In the genomic region with DNA sequence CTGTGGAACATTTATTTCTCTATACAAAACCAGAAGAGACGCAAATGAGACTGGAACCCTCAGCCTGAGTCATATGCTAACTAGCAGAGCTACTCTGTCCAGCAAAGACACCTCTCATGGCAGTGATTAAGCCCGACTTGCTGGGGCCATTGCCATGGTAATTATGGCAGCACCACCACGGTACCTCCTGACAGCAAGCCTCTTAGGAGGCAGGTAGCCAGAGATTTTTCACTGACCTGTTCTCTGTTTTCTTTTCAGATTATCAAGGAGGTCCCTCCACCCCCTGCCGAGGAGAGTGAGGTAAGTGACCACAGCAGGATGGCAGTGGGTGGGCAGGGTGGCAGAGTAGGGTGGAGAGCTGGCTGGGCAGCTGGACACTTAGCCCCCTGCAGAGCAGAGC, we compare ENCODE assay signal across 17 cellular contexts.
DNase-seq lines count a peak whose midpoint lies in the region; ATAC-seq and TF ChIP-seq lines count a peak whose summit lies in the region.
"Had no signal": no experiment of that assay in that cellular context is flagged by ENCODE, and none has a peak within 500 bp of the region (broad histone marks: within the 10 kb centered on the region; RNA-seq: fewer than 3 reads in every experiment).

No MANE protein-coding gene starts in this region.

- no peak overlapping the region for H3K4me3 Mint-ChIP-seq in CD4-positive, alpha-beta T cell
- H3K4me3 Mint-ChIP-seq: naive thymus-derived CD4-positive, alpha-beta T cell had no signal

- no peak overlapping the region for H3K27ac Mint-ChIP-seq in CD4-positive, alpha-beta T cell
- H3K27ac Mint-ChIP-seq: naive thymus-derived CD4-positive, alpha-beta T cell had no signal

- ATAC-seq in Right ventricle myocardium superior (ENCODE audit: poor library complexity) (no peak), aorta (ENCODE audit: low FRiP score) (no peak)
- no peak for ATAC-seq in CD4-positive, alpha-beta T cell (ENCODE audit: poor library complexity)
- ATAC-seq: naive thymus-derived CD4-positive, alpha-beta T cell had no signal

- H3K4me3 ChIP-seq in OCI-LY3 (ENCODE audit: low read length) (peak overlapping the region; percentile 8; the same call in 1 of the 2 replicates), aorta (ENCODE audit: low read length in 2 of 2) (no peak overlapping the region)
- H3K4me3 ChIP-seq: colonic mucosa, skin epidermis had no signal

- no peak overlapping the region for H3K9ac ChIP-seq in OCI-LY3 (ENCODE audit: low read length)

- H3K4me2 ChIP-seq in OCI-LY3 (ENCODE audit: low read length), result peak overlapping the region; percentile 44

- H2AFZ ChIP-seq in OCI-LY3 (ENCODE audit: low read depth, low read length), result no peak overlapping the region

- intact Hi-C loops in cardiac septum (cut with DNase I) (no loop called here), Right ventricle myocardium superior (cut with DNase I) (no loop called here), aorta (cut with DNase I) (loop anchor here in 1 of 2 donors (5.0 kb wide), 1 partner anchor 137 kb away; no protein-coding TSS in a partner anchor)
- intact Hi-C loops in CD4-positive, alpha-beta T cell (cut with DNase I, micrococcal nuclease), result no loop called here

- TF ChIP-seq CTCF in OCI-LY3 (IDR thresholded peaks at IDR 0.05; ENCODE audit: low read depth, low read length), result no peak
- TF ChIP-seq CTCF in CD4-positive, alpha-beta T cell (IDR thresholded peaks at IDR 0.05), result no peak

- POLR2A ChIA-PET in CD4-positive, alpha-beta T cell (lab: Charles Lee), result no interaction called here

- H3K4me1 Mint-ChIP-seq in CD4-positive, alpha-beta T cell (ENCODE audit: low read depth), result no peaks in the 10 kb centered on the region
- H3K4me1 Mint-ChIP-seq: naive thymus-derived CD4-positive, alpha-beta T cell had no signal

- WGBS in aorta, 2 donors, result 25% methylated on average over 4 of the region's 4 CpGs

- H3K36me3 ChIP-seq in OCI-LY3 (replicated peaks; ENCODE audit: low read depth, low read length) (no peaks in the 10 kb centered on the region), aorta (ENCODE audit: control insufficient read depth in 1 of 2, insufficient read depth in 2 of 2, low read length in 1 of 2) (no peaks in the 10 kb centered on the region)
- H3K36me3 ChIP-seq: colonic mucosa had no signal

- H4K20me1 ChIP-seq in OCI-LY3 (ENCODE audit: insufficient read depth, low read length), result no peaks in the 10 kb centered on the region

- no peaks in the 10 kb centered on the region for H3K79me2 ChIP-seq in OCI-LY3 (ENCODE audit: low read length)

- H3K27ac ChIP-seq in OCI-LY3 (ENCODE audit: low read length), result no peak overlapping the region
- peak overlapping the region; percentile 15 to 76 for H3K27ac ChIP-seq in aorta (ENCODE audit: low read depth in 1 of 2, low read length in 2 of 2)
- no peak overlapping the region for H3K27ac ChIP-seq in CD4-positive, alpha-beta T cell (ENCODE audit: low read depth, low read length)
- H3K27ac ChIP-seq: colonic mucosa had no signal

- CTCF ChIA-PET in CD4-positive, alpha-beta T cell (lab: Charles Lee), result no interaction called here

- H3K9me3 ChIP-seq in OCI-LY3 (ENCODE audit: insufficient read depth, low read length) (no peaks in the 10 kb centered on the region), aorta (ENCODE audit: control insufficient read depth, low read length) (no peaks in the 10 kb centered on the region)
- H3K9me3 ChIP-seq in CD4-positive, alpha-beta T cell (ENCODE audit: control insufficient read depth, low read length), result no peaks in the 10 kb centered on the region
- H3K9me3 ChIP-seq: colonic mucosa had no signal

- H3K4me1 ChIP-seq in OCI-LY3 (ENCODE audit: low read length), result peaks cover 11% of the 10 kb centered on the region
- peaks cover 7 to 13% of the 10 kb centered on the region in 2 donors for H3K4me1 ChIP-seq in aorta (ENCODE audit: control insufficient read depth in 1 of 2, insufficient read depth in 2 of 2, low read length in 2 of 2)
- H3K4me1 ChIP-seq: colonic mucosa had no signal

- H3K27me3 ChIP-seq in OCI-LY3 (ENCODE audit: low read depth, low read length) (peaks cover 60% of the 10 kb centered on the region), aorta (ENCODE audit: control insufficient read depth in 1 of 2, insufficient read depth in 2 of 2, low read length in 1 of 2) (no peaks in the 10 kb centered on the region)
- H3K27me3 ChIP-seq in CD4-positive, alpha-beta T cell (ENCODE audit: control insufficient read depth, insufficient read depth, low read length), result peaks cover 11% of the 10 kb centered on the region
- H3K27me3 ChIP-seq: colonic mucosa had no signal

- DNase-seq in cardiac septum (ENCODE audit: low spot score) (peak; percentile 26), Right ventricle myocardium superior (no peak), iPS-NIHi7 (ENCODE audit: extremely low spot score) (peak; percentile 23), aorta (no peak), foreskin melanocyte (no peak)
- DNase-seq in CD4-positive, alpha-beta T cell, result no peak
- no peak for DNase-seq in activated T-cell treated with anti-CD3 and anti-CD28 coated beads, Interleukin-2, amount 50 U/mL, for 1 hour
- DNase-seq: activated CD4-positive, alpha-beta T cell treated with anti-CD3 and anti-CD28 coated beads, Interleukin-2, amount 50 U/mL, for 1 hour; activated naive CD4-positive, alpha-beta T cell treated with anti-CD3 and anti-CD28 coated beads, Interleukin-2, amount 50 U/mL, for 16 hours; colonic mucosa; GF-D8; naive thymus-derived CD4-positive, alpha-beta T cell; NCI-H1436; NK-92 treated with Interleukin-12 subunit alpha and Interleukin-12 subunit beta, amount 100 ng/mL, for 24 hours; SW 1271 had no signal

- peaks cover 23% of the 10 kb centered on the region for H3K27me3 Mint-ChIP-seq in CD4-positive, alpha-beta T cell

- H3K9me3 Mint-ChIP-seq in CD4-positive, alpha-beta T cell, result no peaks in the 10 kb centered on the region

- H3K36me3 Mint-ChIP-seq in CD4-positive, alpha-beta T cell (ENCODE audit: low read depth), result no peaks in the 10 kb centered on the region
- H3K36me3 Mint-ChIP-seq: naive thymus-derived CD4-positive, alpha-beta T cell had no signal

Comparison
In these comparisons a context has a peak if more than half of its experiments do, and no peak if none do; other contexts are left out.
1. DNase-seq: peak in cardiac septum (single experiment) and iPS-NIHi7 (single experiment); none in Right ventricle myocardium superior (single experiment), aorta (0 of 2), CD4-positive, alpha-beta T cell (0 of 10), foreskin melanocyte (single experiment) and activated T-cell treated with anti-CD3 and anti-CD28 coated beads, Interleukin-2, amount 50 U/mL, for 1 hour (single experiment).
2. H3K27ac ChIP-seq: peak in aorta (2 of 2); none in OCI-LY3 (single experiment) and CD4-positive, alpha-beta T cell (single experiment).